Comparison of ENCODE assay signal across 17 cellular contexts in the genomic region with DNA sequence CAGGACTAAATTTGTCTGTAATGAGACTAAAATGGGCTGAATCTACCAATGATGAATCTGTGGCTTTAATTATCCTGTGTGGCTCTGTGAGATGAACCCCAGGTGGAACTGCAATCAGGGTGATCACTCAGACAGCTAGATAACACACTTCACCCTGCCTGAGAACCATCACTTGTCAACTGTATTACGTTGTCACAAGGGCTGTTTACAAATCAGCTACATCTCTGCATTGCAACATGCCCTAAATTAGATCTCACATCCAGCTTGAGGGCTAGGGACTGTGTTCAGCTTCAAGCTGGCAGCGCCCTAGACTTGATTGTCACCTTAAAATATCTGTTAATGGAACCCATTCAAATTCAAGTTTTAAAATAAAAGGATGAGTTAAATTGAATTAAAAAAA.
A peak's percentile ranks its signal among the peaks of the same experiment; 100 is the strongest.
DNase-seq lines count a peak whose midpoint lies in the region; ATAC-seq, FAIRE-seq and TF ChIP-seq lines count a peak whose summit lies in the region.
"Had no signal": no experiment of that assay in that cellular context is flagged by ENCODE, and none has a peak within 500 bp of the region (broad histone marks: within the 10 kb centered on the region; RNA-seq: fewer than 3 reads in every experiment).

No MANE protein-coding gene starts in this region.

- POLR2A ChIA-PET in GM12878 (lab: Charles Lee) = interaction anchor here (0.5 to 3.3 kb wide), 10 partner anchors 9 to 347 kb away, joined by 3 to 15 read pairs (median 5); no protein-coding TSS in a partner anchor
- POLR2A ChIA-PET in naive thymus-derived CD8-positive, alpha-beta T cell (lab: Charles Lee) = interaction anchor here (1.3 to 1.6 kb wide), 4 partner anchors 8 to 71 kb away, joined by 3 to 5 read pairs (median 4); no protein-coding TSS in a partner anchor

- no peak overlapping the region for H3K4me3 Mint-ChIP-seq in naive thymus-derived CD8-positive, alpha-beta T cell
- H3K4me3 Mint-ChIP-seq: activated CD4-positive, alpha-beta memory T cell treated with anti-CD3 and anti-CD28 coated beads, Interleukin-2, amount 10 ng/mL, durations not matched to agents 7 days and 5 days; mesothelial cell of epicardium had no signal

- no peaks in the 10 kb centered on the region for H3K9me3 ChIP-seq in GM12878 (replicated peaks; ENCODE audit: control insufficient read depth, insufficient read depth, low read length)
- H3K9me3 ChIP-seq: ascending aorta had no signal

- TF ChIP-seq CTCF in KMS-11 (conservative IDR thresholded peaks at IDR 0.05; ENCODE audit: low read depth, low read length) = no peak
- TF ChIP-seq CTCF in GM12878 (IDR thresholded peaks at IDR 0.05 in 2 of 3, conservative IDR thresholded peaks at IDR 0.05 in 1 of 3; ENCODE audit: control insufficient read depth in 2 of 3, extremely low read depth in 1 of 3, insufficient read depth in 1 of 3, low read depth in 3 of 3, low read length in 3 of 3) = no peak
- TF ChIP-seq CTCF in foreskin keratinocyte (conservative IDR thresholded peaks at IDR 0.05) = no peak

- H3K27me3 Mint-ChIP-seq in naive thymus-derived CD8-positive, alpha-beta T cell = no peaks in the 10 kb centered on the region
- H3K27me3 Mint-ChIP-seq: activated CD4-positive, alpha-beta memory T cell treated with anti-CD3 and anti-CD28 coated beads, Interleukin-2, amount 10 ng/mL, durations not matched to agents 7 days and 5 days had no signal

- H4K20me1 ChIP-seq in KMS-11 (ENCODE audit: insufficient read depth) (no peaks in the 10 kb centered on the region), GM12878 (ENCODE audit: control insufficient read depth, insufficient read depth) (no peaks in the 10 kb centered on the region)

- SMC1A ChIA-PET in GM12878 (lab: Charles Lee; ENCODE audit: uncharacterized antibody, unreplicated experiment) = interaction anchor here (0.8 to 6.6 kb wide), 22 partner anchors 9 to 76 kb away, joined by 3 to 52 read pairs (median 7); no protein-coding TSS in a partner anchor

- CTCF ChIA-PET in GM12878 (lab: Yijun Ruan, JAX) = interaction anchor here (1.1 to 4.0 kb wide), 6 partner anchors 9 to 95 kb away, joined by 3 to 11 read pairs (median 4); no protein-coding TSS in a partner anchor

- H3K27me3 ChIP-seq in KMS-11 (ENCODE audit: insufficient read depth, low read depth) = no peaks in the 10 kb centered on the region
- H3K27me3 ChIP-seq in GM12878 (replicated peaks in 1 of 2; ENCODE audit: control insufficient read depth in 2 of 2, insufficient read depth in 2 of 2, low read length in 1 of 2) = no peaks in the 10 kb centered on the region
- H3K27me3 ChIP-seq in foreskin keratinocyte = no peaks in the 10 kb centered on the region
- H3K27me3 ChIP-seq: ascending aorta had no signal

- in situ Hi-C loops in GM12878 (cut with MboI) = no loop called here

- DNase-seq in DMS 273 (lab: John Stamatoyannopoulos, UW; ENCODE audit: unreplicated experiment) (peak; percentile 27), DMS 273 treated with DMSO at 0.1 percent for 48 hours (lab: John Stamatoyannopoulos, UW) (no peak), GM12878 (ENCODE audit: low read depth, low spot score) (no peak), foreskin keratinocyte (no peak), AG08395 (ENCODE audit: low spot score) (no peak)
- DNase-seq in naive thymus-derived CD8-positive, alpha-beta T cell = no peak
- DNase-seq: activated CD4-positive, alpha-beta memory T cell treated with anti-CD3 and anti-CD28 coated beads, Interleukin-2, amount 10 ng/mL, durations not matched to agents 7 days and 5 days; head of caudate nucleus; NCI-H446 treated with DMSO at 0.1 percent for 48 hours; stimulated activated CD4-positive, alpha-beta T cell treated with anti-CD3 and anti-CD28 coated beads, Interleukin-4, amount 100 ng/mL, for 1 hour had no signal

- H3K79me2 ChIP-seq in KMS-11 (ENCODE audit: insufficient read depth, low read depth) (peaks cover 28% of the 10 kb centered on the region), GM12878 (ENCODE audit: control insufficient read depth, insufficient read depth, low read length) (peaks cover 71% of the 10 kb centered on the region)

- H3K9ac ChIP-seq in KMS-11 (no peak overlapping the region; the same call in 1 of the 2 replicates), GM12878 (ENCODE audit: control insufficient read depth, insufficient read depth, low read length) (no peak overlapping the region)

- 18% methylated on average over 2 of the region's 2 CpGs for WGBS in GM12878 (ENCODE audit: insufficient coverage, insufficient replicate concordance, low lambda C conversion rate, missing lambda C conversion rate)

- peaks cover 0 to 18% (median 7%) of the 10 kb centered on the region in 9 donors for H3K9me3 Mint-ChIP-seq in naive thymus-derived CD8-positive, alpha-beta T cell
- H3K9me3 Mint-ChIP-seq: activated CD4-positive, alpha-beta memory T cell treated with anti-CD3 and anti-CD28 coated beads, Interleukin-2, amount 10 ng/mL, durations not matched to agents 7 days and 5 days had no signal

- peak; percentile 28 for ATAC-seq in GM12878
- ATAC-seq in naive thymus-derived CD8-positive, alpha-beta T cell = peak in 1 of 2 donors; percentile 27
- ATAC-seq in foreskin keratinocyte = no peak
- no peak for ATAC-seq in GM18505 (IDR thresholded peaks at IDR 0.05; ENCODE audit: unreplicated experiment)

- peak overlapping the region in 6 of 10 donors; percentile 18 to 85 (median 65) for H3K27ac Mint-ChIP-seq in naive thymus-derived CD8-positive, alpha-beta T cell
- H3K27ac Mint-ChIP-seq: activated CD4-positive, alpha-beta memory T cell treated with anti-CD3 and anti-CD28 coated beads, Interleukin-2, amount 10 ng/mL, durations not matched to agents 7 days and 5 days; mesothelial cell of epicardium had no signal

- H3K4me2 ChIP-seq in KMS-11 (peak overlapping the region; percentile 87), GM12878 (ENCODE audit: control insufficient read depth, insufficient read depth) (no peak overlapping the region)

- H3K27ac ChIP-seq in KMS-11 = peak overlapping the region; percentile 89
- H3K27ac ChIP-seq in GM12878 (ENCODE audit: control insufficient read depth, insufficient read depth) = peak overlapping the region; percentile 21
- no peak overlapping the region for H3K27ac ChIP-seq in foreskin keratinocyte
- H3K27ac ChIP-seq: 22Rv1, ascending aorta, C4-2B had no signal

- no peak for TF ChIP-seq POLR2A in GM12878 (IDR thresholded peaks at IDR 0.05; ENCODE audit: low read depth, low read length)
- TF ChIP-seq POLR2A in GM18505 (IDR thresholded peaks at IDR 0.05; ENCODE audit: borderline replicate concordance, extremely low read depth, insufficient read depth, insufficient read length) = no peak

- H3K4me3 ChIP-seq in KMS-11 (IDR thresholded peaks at IDR 0.05; ENCODE audit: insufficient read depth, low read depth, low read length) (no peak overlapping the region), GM12878 (no peak overlapping the region)
- H3K4me3 ChIP-seq: ascending aorta had no signal

- no peak for TF ChIP-seq EP300 in GM12878 (IDR thresholded peaks at IDR 0.05; ENCODE audit: borderline replicate concordance in 1 of 2, control insufficient read depth in 1 of 2, low read depth in 2 of 2, low read length in 2 of 2)

- peaks cover 4 to 6% (median 5%) of the 10 kb centered on the region in 3 donors for H3K36me3 Mint-ChIP-seq in naive thymus-derived CD8-positive, alpha-beta T cell

- no peaks in the 10 kb centered on the region for H3K36me3 ChIP-seq in KMS-11 (ENCODE audit: insufficient read depth)
- no peaks in the 10 kb centered on the region for H3K36me3 ChIP-seq in GM12878 (ENCODE audit: control insufficient read depth in 2 of 2, insufficient read depth in 2 of 2, low read length in 1 of 2)
- H3K36me3 ChIP-seq: ascending aorta had no signal

- BruUV-seq in GM12878 (replicated peaks; lab: Mats Ljungman, UMichigan) = no TSS peak

- intact Hi-C loops in GM12878 (cut with micrococcal nuclease; ENCODE audit: unreplicated experiment) = loop anchor here (5.0 kb wide), 1 partner anchor 72 kb away; no protein-coding TSS in a partner anchor

- no peak for TF ChIP-seq RAD21 in GM12878 (IDR thresholded peaks at IDR 0.05; ENCODE audit: insufficient read depth, low read depth, low read length)

- FAIRE-seq in GM12878 (lab: Jason Lieb, UNC) = no peak
- FAIRE-seq: colon had no signal

- H3K4me1 ChIP-seq in KMS-11 (ENCODE audit: low read depth, poor library complexity, severe bottlenecking) (peaks cover 100% of the 10 kb centered on the region), GM12878 (ENCODE audit: control insufficient read depth, insufficient read depth, low read length) (peaks cover 35% of the 10 kb centered on the region), foreskin keratinocyte (no peaks in the 10 kb centered on the region)
- H3K4me1 ChIP-seq: ascending aorta had no signal

- peaks cover 17 to 74% (median 51%) of the 10 kb centered on the region in 4 donors for H3K4me1 Mint-ChIP-seq in naive thymus-derived CD8-positive, alpha-beta T cell

- H2AFZ ChIP-seq in KMS-11 (ENCODE audit: low read depth) (no peak overlapping the region), GM12878 (ENCODE audit: control insufficient read depth, low read depth, low read length) (no peak overlapping the region)

- RAD21 ChIA-PET in GM12878 (lab: Charles Lee; ENCODE audit: unreplicated experiment) = interaction anchor here (0.8 to 4.3 kb wide), 20 partner anchors 9 to 217 kb away, joined by 3 to 27 read pairs (median 5); no protein-coding TSS in a partner anchor

TF ChIP-seq in GM12878, 131 proteins besides CTCF, POLR2A, EP300 and RAD21 (continues in another document):
- no peak for TF ChIP-seq MTA3 (IDR thresholded peaks at IDR 0.05; ENCODE audit: borderline replicate concordance, low read length)
